1 cellular context compared by ENCODE assay signal in the genomic region with DNA sequence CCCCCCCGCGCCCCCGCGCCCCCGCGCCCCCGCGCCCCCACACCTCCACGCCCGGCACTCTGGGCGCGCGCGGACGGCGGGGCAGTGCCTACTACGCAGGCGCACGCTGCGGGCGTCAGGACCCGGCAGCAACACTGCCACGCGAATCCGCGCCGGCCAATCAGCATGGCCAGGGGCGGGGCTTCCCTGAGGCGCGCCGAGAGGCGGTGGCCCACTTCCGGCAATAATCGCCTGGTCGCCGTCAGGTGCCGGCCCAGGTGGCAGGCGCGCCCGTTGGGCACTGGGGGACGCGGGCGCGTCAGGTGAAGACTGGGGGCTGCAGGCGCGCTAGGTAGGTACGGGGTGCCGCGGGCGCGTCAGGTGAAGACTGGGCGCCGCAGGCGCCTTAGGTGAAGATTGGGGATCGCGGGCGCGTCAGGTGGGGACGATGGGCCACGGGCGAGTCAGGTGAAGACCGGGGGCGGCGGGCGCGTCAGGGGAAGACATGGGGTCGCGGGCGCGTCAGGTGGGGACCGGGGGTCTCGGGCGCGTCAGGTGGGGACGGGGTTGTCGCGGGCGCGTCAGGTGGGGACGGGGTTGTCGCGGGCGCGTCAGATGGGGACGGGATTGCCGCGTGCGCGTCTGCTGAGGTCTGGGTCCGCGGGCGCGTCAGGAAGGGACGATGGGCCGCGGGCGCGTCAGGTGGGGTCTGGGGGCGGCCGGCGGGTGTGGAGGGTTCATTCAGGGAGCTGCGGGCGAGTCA.
TF ChIP-seq lines count a peak whose summit lies in the region.

No MANE protein-coding gene starts in this region.

TF ChIP-seq in HepG2, 621 proteins besides CTCF, POLR2A, EP300 and RAD21 (continued from another document and continues in another):
- TF ChIP-seq, protein P1, sequence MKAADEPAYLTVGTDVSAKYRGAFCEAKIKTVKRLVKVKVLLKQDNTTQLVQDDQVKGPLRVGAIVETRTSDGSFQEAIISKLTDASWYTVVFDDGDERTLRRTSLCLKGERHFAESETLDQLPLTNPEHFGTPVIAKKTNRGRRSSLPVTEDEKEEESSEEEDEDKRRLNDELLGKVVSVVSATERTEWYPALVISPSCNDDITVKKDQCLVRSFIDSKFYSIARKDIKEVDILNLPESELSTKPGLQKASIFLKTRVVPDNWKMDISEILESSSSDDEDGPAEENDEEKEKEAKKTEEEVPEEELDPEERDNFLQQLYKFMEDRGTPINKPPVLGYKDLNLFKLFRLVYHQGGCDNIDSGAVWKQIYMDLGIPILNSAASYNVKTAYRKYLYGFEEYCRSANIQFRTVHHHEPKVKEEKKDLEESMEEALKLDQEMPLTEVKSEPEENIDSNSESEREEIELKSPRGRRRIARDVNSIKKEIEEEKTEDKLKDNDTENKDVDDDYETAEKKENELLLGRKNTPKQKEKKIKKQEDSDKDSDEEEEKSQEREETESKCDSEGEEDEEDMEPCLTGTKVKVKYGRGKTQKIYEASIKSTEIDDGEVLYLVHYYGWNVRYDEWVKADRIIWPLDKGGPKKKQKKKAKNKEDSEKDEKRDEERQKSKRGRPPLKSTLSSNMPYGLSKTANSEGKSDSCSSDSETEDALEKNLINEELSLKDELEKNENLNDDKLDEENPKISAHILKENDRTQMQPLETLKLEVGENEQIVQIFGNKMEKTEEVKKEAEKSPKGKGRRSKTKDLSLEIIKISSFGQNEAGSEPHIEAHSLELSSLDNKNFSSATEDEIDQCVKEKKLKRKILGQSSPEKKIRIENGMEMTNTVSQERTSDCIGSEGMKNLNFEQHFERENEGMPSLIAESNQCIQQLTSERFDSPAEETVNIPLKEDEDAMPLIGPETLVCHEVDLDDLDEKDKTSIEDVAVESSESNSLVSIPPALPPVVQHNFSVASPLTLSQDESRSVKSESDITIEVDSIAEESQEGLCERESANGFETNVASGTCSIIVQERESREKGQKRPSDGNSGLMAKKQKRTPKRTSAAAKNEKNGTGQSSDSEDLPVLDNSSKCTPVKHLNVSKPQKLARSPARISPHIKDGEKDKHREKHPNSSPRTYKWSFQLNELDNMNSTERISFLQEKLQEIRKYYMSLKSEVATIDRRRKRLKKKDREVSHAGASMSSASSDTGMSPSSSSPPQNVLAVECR (CRISPR knock-in tag; IDR thresholded peaks at IDR 0.05; ENCODE audit: borderline replicate concordance), result peak; percentile 99
- TF ChIP-seq ARNT2 (CRISPR knock-in tag; IDR thresholded peaks at IDR 0.05; ENCODE audit: low read depth) (peak; percentile 75; the same call in 1 of the 2 replicates), THAP11 (CRISPR knock-in tag; IDR thresholded peaks at IDR 0.05) (peak; percentile 77), ZNF878 (CRISPR knock-in tag; IDR thresholded peaks at IDR 0.05) (peak; percentile 81), ESRRA (CRISPR knock-in tag; IDR thresholded peaks at IDR 0.05; ENCODE audit: low read depth) (peak; percentile 83; the same call in 1 of the 2 replicates), ZNF790 (CRISPR knock-in tag; IDR thresholded peaks at IDR 0.05; ENCODE audit: borderline replicate concordance) (0 out of 2 replicates have a peak, but pooled peaks have one; percentile 29), AGO1 (IDR thresholded peaks at IDR 0.05; ENCODE audit: low read depth, low read length, poor library complexity, severe bottlenecking) (no peak), ZNF234 (CRISPR knock-in tag; conservative IDR thresholded peaks at IDR 0.05) (no peak), TBX3 (IDR thresholded peaks at IDR 0.05; ENCODE audit: borderline replicate concordance) (0 out of 2 replicates have a peak, but pooled peaks have one; percentile 15), PHF21A (CRISPR knock-in tag; IDR thresholded peaks at IDR 0.05) (no peak), ZKSCAN1 (IDR thresholded peaks at IDR 0.05; ENCODE audit: low read length) (no peak), ZNF33B (CRISPR knock-in tag; IDR thresholded peaks at IDR 0.05) (0 out of 2 replicates have a peak, but pooled peaks have one; percentile 65), ETV6 (CRISPR knock-in tag; conservative IDR thresholded peaks at IDR 0.05) (no peak), TBP (CRISPR knock-in tag; IDR thresholded peaks at IDR 0.05) (no peak), REXO4 (CRISPR knock-in tag; IDR thresholded peaks at IDR 0.05; ENCODE audit: borderline replicate concordance) (no peak), ZNF33A (CRISPR knock-in tag; IDR thresholded peaks at IDR 0.05; ENCODE audit: borderline replicate concordance) (no peak), ZNF441 (CRISPR knock-in tag; IDR thresholded peaks at IDR 0.05; ENCODE audit: borderline replicate concordance) (peak; percentile 68; the same call in 1 of the 2 replicates), ZNF607 (CRISPR knock-in tag; IDR thresholded peaks at IDR 0.05; ENCODE audit: borderline replicate concordance) (peak; percentile 84), ZNF460 (CRISPR knock-in tag; IDR thresholded peaks at IDR 0.05; ENCODE audit: borderline replicate concordance) (no peak), HHEX (CRISPR knock-in tag; IDR thresholded peaks at IDR 0.05) (no peak), FOXK2 (IDR thresholded peaks at IDR 0.05) (peak; percentile 83), IRF2 (CRISPR knock-in tag; IDR thresholded peaks at IDR 0.05) (peak; percentile 71; the same call in 1 of the 2 replicates), MATR3 (CRISPR knock-in tag; IDR thresholded peaks at IDR 0.05) (no peak), FIP1L1 (IDR thresholded peaks at IDR 0.05; ENCODE audit: borderline replicate concordance, insufficient read depth, low read depth, low read length) (no peak), ZNF776 (CRISPR knock-in tag; IDR thresholded peaks at IDR 0.05) (peak; percentile 88; the same call in 1 of the 2 replicates), ZNF724P (CRISPR knock-in tag; IDR thresholded peaks at IDR 0.05; ENCODE audit: borderline replicate concordance) (peak; percentile 82; the same call in 1 of the 2 replicates), HMG20B (CRISPR knock-in tag; conservative IDR thresholded peaks at IDR 0.05) (0 out of 2 replicates have a peak, but pooled peaks have one; percentile 13)
- TF ChIP-seq, protein P2, sequence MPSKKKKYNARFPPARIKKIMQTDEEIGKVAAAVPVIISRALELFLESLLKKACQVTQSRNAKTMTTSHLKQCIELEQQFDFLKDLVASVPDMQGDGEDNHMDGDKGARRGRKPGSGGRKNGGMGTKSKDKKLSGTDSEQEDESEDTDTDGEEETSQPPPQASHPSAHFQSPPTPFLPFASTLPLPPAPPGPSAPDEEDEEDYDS (CRISPR knock-in tag; IDR thresholded peaks at IDR 0.05), result peak; percentile 70; the same call in 1 of the 2 replicates
- TF ChIP-seq, protein P3, sequence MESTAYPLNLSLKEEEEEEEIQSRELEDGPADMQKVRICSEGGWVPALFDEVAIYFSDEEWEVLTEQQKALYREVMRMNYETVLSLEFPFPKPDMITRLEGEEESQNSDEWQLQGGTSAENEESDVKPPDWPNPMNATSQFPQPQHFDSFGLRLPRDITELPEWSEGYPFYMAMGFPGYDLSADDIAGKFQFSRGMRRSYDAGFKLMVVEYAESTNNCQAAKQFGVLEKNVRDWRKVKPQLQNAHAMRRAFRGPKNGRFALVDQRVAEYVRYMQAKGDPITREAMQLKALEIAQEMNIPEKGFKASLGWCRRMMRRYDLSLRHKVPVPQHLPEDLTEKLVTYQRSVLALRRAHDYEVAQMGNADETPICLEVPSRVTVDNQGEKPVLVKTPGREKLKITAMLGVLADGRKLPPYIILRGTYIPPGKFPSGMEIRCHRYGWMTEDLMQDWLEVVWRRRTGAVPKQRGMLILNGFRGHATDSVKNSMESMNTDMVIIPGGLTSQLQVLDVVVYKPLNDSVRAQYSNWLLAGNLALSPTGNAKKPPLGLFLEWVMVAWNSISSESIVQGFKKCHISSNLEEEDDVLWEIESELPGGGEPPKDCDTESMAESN (CRISPR knock-in tag; conservative IDR thresholded peaks at IDR 0.05), result peak; percentile 62; the same call in 1 of the 2 replicates
- TF ChIP-seq, protein P4, sequence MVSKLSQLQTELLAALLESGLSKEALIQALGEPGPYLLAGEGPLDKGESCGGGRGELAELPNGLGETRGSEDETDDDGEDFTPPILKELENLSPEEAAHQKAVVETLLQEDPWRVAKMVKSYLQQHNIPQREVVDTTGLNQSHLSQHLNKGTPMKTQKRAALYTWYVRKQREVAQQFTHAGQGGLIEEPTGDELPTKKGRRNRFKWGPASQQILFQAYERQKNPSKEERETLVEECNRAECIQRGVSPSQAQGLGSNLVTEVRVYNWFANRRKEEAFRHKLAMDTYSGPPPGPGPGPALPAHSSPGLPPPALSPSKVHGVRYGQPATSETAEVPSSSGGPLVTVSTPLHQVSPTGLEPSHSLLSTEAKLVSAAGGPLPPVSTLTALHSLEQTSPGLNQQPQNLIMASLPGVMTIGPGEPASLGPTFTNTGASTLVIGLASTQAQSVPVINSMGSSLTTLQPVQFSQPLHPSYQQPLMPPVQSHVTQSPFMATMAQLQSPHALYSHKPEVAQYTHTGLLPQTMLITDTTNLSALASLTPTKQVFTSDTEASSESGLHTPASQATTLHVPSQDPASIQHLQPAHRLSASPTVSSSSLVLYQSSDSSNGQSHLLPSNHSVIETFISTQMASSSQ (IDR thresholded peaks at IDR 0.05; ENCODE audit: low read depth), result no peak
- TF ChIP-seq, protein P4 (CRISPR knock-in tag; IDR thresholded peaks at IDR 0.05; ENCODE audit: borderline replicate concordance), result 0 out of 2 replicates have a peak, but pooled peaks have one; percentile 57
- TF ChIP-seq, protein P5, sequence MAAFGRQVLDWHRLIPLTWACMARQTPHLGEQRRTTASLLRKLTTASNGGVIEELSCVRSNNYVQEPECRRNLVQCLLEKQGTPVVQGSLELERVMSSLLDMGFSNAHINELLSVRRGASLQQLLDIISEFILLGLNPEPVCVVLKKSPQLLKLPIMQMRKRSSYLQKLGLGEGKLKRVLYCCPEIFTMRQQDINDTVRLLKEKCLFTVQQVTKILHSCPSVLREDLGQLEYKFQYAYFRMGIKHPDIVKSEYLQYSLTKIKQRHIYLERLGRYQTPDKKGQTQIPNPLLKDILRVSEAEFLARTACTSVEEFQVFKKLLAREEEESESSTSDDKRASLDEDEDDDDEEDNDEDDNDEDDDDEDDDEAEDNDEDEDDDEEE (CRISPR knock-in tag; IDR thresholded peaks at IDR 0.05), result peak; percentile 95
- TF ChIP-seq, protein P6, sequence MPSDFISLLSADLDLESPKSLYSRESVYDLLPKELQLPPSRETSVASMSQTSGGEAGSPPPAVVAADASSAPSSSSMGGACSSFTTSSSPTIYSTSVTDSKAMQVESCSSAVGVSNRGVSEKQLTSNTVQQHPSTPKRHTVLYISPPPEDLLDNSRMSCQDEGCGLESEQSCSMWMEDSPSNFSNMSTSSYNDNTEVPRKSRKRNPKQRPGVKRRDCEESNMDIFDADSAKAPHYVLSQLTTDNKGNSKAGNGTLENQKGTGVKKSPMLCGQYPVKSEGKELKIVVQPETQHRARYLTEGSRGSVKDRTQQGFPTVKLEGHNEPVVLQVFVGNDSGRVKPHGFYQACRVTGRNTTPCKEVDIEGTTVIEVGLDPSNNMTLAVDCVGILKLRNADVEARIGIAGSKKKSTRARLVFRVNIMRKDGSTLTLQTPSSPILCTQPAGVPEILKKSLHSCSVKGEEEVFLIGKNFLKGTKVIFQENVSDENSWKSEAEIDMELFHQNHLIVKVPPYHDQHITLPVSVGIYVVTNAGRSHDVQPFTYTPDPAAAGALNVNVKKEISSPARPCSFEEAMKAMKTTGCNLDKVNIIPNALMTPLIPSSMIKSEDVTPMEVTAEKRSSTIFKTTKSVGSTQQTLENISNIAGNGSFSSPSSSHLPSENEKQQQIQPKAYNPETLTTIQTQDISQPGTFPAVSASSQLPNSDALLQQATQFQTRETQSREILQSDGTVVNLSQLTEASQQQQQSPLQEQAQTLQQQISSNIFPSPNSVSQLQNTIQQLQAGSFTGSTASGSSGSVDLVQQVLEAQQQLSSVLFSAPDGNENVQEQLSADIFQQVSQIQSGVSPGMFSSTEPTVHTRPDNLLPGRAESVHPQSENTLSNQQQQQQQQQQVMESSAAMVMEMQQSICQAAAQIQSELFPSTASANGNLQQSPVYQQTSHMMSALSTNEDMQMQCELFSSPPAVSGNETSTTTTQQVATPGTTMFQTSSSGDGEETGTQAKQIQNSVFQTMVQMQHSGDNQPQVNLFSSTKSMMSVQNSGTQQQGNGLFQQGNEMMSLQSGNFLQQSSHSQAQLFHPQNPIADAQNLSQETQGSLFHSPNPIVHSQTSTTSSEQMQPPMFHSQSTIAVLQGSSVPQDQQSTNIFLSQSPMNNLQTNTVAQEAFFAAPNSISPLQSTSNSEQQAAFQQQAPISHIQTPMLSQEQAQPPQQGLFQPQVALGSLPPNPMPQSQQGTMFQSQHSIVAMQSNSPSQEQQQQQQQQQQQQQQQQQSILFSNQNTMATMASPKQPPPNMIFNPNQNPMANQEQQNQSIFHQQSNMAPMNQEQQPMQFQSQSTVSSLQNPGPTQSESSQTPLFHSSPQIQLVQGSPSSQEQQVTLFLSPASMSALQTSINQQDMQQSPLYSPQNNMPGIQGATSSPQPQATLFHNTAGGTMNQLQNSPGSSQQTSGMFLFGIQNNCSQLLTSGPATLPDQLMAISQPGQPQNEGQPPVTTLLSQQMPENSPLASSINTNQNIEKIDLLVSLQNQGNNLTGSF (CRISPR knock-in tag; IDR thresholded peaks at IDR 0.05), result peak; percentile 31; the same call in 1 of the 2 replicates
- TF ChIP-seq, protein P7, sequence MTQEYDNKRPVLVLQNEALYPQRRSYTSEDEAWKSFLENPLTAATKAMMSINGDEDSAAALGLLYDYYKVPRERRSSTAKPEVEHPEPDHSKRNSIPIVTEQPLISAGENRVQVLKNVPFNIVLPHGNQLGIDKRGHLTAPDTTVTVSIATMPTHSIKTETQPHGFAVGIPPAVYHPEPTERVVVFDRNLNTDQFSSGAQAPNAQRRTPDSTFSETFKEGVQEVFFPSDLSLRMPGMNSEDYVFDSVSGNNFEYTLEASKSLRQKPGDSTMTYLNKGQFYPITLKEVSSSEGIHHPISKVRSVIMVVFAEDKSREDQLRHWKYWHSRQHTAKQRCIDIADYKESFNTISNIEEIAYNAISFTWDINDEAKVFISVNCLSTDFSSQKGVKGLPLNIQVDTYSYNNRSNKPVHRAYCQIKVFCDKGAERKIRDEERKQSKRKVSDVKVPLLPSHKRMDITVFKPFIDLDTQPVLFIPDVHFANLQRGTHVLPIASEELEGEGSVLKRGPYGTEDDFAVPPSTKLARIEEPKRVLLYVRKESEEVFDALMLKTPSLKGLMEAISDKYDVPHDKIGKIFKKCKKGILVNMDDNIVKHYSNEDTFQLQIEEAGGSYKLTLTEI (CRISPR knock-in tag; conservative IDR thresholded peaks at IDR 0.05), result no peak
